In the genomic region with DNA sequence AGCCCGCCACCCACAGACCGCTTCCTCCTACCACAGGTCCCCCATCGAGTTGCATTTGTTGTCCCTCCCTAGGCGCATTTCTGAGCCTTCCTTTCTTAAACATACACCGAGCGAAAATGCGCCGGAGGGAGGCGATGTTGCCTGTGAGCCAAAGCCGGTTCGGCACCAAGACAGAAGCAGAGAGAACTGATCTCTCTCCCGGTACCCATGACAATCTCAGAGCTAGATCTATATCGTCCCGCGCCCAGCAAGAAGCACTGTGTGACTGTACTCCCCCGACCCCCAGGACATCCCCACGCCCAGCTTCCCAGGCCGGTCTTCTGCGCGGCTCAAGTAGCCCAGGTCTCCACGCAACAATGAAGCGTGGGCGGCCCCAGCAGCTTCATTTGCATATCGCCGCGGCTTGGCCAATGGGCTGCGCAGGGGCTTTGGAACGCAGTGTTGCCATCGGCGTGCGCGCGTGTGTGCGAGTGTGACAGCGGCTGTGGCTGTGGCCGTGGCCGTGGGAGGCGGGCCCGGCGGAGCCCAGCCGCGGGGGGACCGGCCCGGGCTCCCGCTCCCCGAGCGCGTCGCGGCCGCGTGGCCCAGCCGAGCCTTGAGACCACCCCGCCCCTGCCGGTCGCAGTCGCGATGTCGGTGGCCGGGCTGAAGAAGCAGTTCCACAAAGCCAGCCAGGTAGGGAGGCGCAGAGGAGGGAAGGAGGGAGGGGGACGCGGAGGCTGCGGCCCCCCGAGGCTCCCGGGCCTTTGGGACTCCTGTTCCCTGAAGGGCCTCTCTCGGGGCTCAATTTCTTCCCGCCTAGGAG, we compare ENCODE assay signal across 1 cellular context.
TF ChIP-seq lines count a peak whose summit lies in the region.

A gene with protein sequence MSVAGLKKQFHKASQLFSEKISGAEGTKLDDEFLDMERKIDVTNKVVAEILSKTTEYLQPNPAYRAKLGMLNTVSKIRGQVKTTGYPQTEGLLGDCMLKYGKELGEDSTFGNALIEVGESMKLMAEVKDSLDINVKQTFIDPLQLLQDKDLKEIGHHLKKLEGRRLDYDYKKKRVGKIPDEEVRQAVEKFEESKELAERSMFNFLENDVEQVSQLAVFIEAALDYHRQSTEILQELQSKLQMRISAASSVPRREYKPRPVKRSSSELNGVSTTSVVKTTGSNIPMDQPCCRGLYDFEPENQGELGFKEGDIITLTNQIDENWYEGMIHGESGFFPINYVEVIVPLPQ (plus strand): TSS at position 438 of the 805 bp plus-strand sequence. CDS start 193 bp downstream, at position 631.

TF ChIP-seq in K562, 482 proteins besides CTCF, POLR2A, EP300 and RAD21 (continued from another document and continues in another):
- TF ChIP-seq, protein P1, sequence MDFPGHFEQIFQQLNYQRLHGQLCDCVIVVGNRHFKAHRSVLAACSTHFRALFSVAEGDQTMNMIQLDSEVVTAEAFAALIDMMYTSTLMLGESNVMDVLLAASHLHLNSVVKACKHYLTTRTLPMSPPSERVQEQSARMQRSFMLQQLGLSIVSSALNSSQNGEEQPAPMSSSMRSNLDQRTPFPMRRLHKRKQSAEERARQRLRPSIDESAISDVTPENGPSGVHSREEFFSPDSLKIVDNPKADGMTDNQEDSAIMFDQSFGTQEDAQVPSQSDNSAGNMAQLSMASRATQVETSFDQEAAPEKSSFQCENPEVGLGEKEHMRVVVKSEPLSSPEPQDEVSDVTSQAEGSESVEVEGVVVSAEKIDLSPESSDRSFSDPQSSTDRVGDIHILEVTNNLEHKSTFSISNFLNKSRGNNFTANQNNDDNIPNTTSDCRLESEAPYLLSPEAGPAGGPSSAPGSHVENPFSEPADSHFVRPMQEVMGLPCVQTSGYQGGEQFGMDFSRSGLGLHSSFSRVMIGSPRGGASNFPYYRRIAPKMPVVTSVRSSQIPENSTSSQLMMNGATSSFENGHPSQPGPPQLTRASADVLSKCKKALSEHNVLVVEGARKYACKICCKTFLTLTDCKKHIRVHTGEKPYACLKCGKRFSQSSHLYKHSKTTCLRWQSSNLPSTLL (IDR thresholded peaks at IDR 0.05) = no peak
- TF ChIP-seq FOSL1 (tag; conservative IDR thresholded peaks at IDR 0.05) (no peak), ZBED1 (IDR thresholded peaks at IDR 0.05) (no peak), CEBPB (tag; IDR thresholded peaks at IDR 0.05) (no peak), CCNT2 (IDR thresholded peaks at IDR 0.05; ENCODE audit: borderline replicate concordance, extremely low read depth, insufficient read length, low read depth, low read length) (peak; percentile 59), ZNF175 (CRISPR knock-in tag; IDR thresholded peaks at IDR 0.05; ENCODE audit: low read depth) (no peak), PHF8 (IDR thresholded peaks at IDR 0.05; ENCODE audit: borderline replicate concordance, low read length) (peak; percentile 35; the same call in 1 of the 2 replicates), GTF2E2 (tag; IDR thresholded peaks at IDR 0.05) (no peak), COPS2 (conservative IDR thresholded peaks at IDR 0.05) (no peak), MXI1 (IDR thresholded peaks at IDR 0.05; ENCODE audit: low read depth, low read length) (peak; percentile 59; the same call in 1 of the 2 replicates), ETV5 (CRISPR knock-in tag; IDR thresholded peaks at IDR 0.05; ENCODE audit: low read depth) (no peak), BHLHE40 (IDR thresholded peaks at IDR 0.05; ENCODE audit: low read length) (peak; percentile 43; the same call in 1 of the 2 replicates), SIN3A (IDR thresholded peaks at IDR 0.05; ENCODE audit: borderline replicate concordance in 2 of 2, control insufficient read depth in 1 of 2, low read depth in 2 of 2, low read length in 2 of 2) (peak in 1 of 2 experiments; percentile 42; a peak in 2 of 4 replicates), FIP1L1 (IDR thresholded peaks at IDR 0.05; ENCODE audit: low read depth, low read length, poor library complexity, severe bottlenecking) (peak; percentile 59), CTBP1 (IDR thresholded peaks at IDR 0.05; ENCODE audit: borderline replicate concordance) (peak; percentile 25; the same call in 1 of the 2 replicates), ATF1 (CRISPR knock-in tag; IDR thresholded peaks at IDR 0.05) (no peak), ATF1 (tag; IDR thresholded peaks at IDR 0.05) (peak; percentile 27; the same call in 1 of the 2 replicates), TEAD2 (tag; IDR thresholded peaks at IDR 0.05) (no peak), ZNF584 (CRISPR knock-in tag; IDR thresholded peaks at IDR 0.05; ENCODE audit: low read depth) (no peak), ZNF778 (CRISPR knock-in tag; IDR thresholded peaks at IDR 0.05) (no peak), MYNN (IDR thresholded peaks at IDR 0.05) (0 out of 2 replicates have a peak, but pooled peaks have one; percentile 8), MYNN (CRISPR knock-in tag; IDR thresholded peaks at IDR 0.05) (no peak), EGR1 (conservative IDR thresholded peaks at IDR 0.05) (peak; percentile 98), MYC (IDR thresholded peaks at IDR 0.05; ENCODE audit: low read depth, low read length) (0 out of 2 replicates have a peak, but pooled peaks have one; percentile 9), MYC (CRISPR knock-in tag; IDR thresholded peaks at IDR 0.05; ENCODE audit: borderline replicate concordance, low read depth) (no peak), FOXK2 (conservative IDR thresholded peaks at IDR 0.05 in 1 of 2, IDR thresholded peaks at IDR 0.05 in 1 of 2; ENCODE audit: low read depth in 2 of 2) (peak; percentile 26 to 65; a peak in 1 of 4 replicates), ZFPM2 (CRISPR knock-in tag; IDR thresholded peaks at IDR 0.05) (no peak), U2AF1 (optimal IDR thresholded peaks at IDR 0.05; ENCODE audit: low read depth, low read length) (no peak), L3MBTL2 (IDR thresholded peaks at IDR 0.05) (peak; percentile 88), TSC22D4 (tag; IDR thresholded peaks at IDR 0.05) (no peak), NBN (IDR thresholded peaks at IDR 0.05; ENCODE audit: low read depth) (0 out of 2 replicates have a peak, but pooled peaks have one; percentile 35), GATA2 (CRISPR knock-in tag; IDR thresholded peaks at IDR 0.05) (no peak), E2F3 (CRISPR knock-in tag; IDR thresholded peaks at IDR 0.05) (no peak), FOXK1 (CRISPR knock-in tag; IDR thresholded peaks at IDR 0.05; ENCODE audit: borderline replicate concordance) (no peak), HDAC8 (tag; IDR thresholded peaks at IDR 0.05) (no peak), SMARCA4 (IDR thresholded peaks at IDR 0.05) (peak; percentile 90), ZKSCAN3 (CRISPR knock-in tag; IDR thresholded peaks at IDR 0.05) (no peak), NFYB (IDR thresholded peaks at IDR 0.05; ENCODE audit: extremely low read depth, insufficient read length) (peak; percentile 93), KDM5B (IDR thresholded peaks at IDR 0.05; ENCODE audit: insufficient replicate concordance, low read depth, low read length) (no peak), NCOA6 (IDR thresholded peaks at IDR 0.05) (no peak), NONO (IDR thresholded peaks at IDR 0.05; ENCODE audit: low read depth in 2 of 2, low read length in 1 of 2) (0 out of 4 replicates have a peak, but pooled peaks of 1 of the 2 experiments have one; percentile 58), SMARCC2 (IDR thresholded peaks at IDR 0.05; ENCODE audit: low read depth) (peak; percentile 95; the same call in 1 of the 2 replicates), SRF (CRISPR knock-in tag; IDR thresholded peaks at IDR 0.05) (no peak), PRPF4 (IDR thresholded peaks at IDR 0.05; ENCODE audit: insufficient read depth, low read depth, low read length, poor library complexity, severe bottlenecking) (no peak)
- TF ChIP-seq, protein P2, sequence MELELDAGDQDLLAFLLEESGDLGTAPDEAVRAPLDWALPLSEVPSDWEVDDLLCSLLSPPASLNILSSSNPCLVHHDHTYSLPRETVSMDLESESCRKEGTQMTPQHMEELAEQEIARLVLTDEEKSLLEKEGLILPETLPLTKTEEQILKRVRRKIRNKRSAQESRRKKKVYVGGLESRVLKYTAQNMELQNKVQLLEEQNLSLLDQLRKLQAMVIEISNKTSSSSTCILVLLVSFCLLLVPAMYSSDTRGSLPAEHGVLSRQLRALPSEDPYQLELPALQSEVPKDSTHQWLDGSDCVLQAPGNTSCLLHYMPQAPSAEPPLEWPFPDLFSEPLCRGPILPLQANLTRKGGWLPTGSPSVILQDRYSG (tag; conservative IDR thresholded peaks at IDR 0.05; ENCODE audit: low read depth) = no peak
- TF ChIP-seq, protein P3, sequence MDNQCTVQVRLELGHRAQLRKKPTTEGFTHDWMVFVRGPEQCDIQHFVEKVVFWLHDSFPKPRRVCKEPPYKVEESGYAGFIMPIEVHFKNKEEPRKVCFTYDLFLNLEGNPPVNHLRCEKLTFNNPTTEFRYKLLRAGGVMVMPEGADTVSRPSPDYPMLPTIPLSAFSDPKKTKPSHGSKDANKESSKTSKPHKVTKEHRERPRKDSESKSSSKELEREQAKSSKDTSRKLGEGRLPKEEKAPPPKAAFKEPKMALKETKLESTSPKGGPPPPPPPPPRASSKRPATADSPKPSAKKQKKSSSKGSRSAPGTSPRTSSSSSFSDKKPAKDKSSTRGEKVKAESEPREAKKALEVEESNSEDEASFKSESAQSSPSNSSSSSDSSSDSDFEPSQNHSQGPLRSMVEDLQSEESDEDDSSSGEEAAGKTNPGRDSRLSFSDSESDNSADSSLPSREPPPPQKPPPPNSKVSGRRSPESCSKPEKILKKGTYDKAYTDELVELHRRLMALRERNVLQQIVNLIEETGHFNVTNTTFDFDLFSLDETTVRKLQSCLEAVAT (IDR thresholded peaks at IDR 0.05) = no peak
- TF ChIP-seq, protein P4, sequence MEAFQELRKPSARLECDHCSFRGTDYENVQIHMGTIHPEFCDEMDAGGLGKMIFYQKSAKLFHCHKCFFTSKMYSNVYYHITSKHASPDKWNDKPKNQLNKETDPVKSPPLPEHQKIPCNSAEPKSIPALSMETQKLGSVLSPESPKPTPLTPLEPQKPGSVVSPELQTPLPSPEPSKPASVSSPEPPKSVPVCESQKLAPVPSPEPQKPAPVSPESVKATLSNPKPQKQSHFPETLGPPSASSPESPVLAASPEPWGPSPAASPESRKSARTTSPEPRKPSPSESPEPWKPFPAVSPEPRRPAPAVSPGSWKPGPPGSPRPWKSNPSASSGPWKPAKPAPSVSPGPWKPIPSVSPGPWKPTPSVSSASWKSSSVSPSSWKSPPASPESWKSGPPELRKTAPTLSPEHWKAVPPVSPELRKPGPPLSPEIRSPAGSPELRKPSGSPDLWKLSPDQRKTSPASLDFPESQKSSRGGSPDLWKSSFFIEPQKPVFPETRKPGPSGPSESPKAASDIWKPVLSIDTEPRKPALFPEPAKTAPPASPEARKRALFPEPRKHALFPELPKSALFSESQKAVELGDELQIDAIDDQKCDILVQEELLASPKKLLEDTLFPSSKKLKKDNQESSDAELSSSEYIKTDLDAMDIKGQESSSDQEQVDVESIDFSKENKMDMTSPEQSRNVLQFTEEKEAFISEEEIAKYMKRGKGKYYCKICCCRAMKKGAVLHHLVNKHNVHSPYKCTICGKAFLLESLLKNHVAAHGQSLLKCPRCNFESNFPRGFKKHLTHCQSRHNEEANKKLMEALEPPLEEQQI (IDR thresholded peaks at IDR 0.05) = no peak
- TF ChIP-seq, protein P5, sequence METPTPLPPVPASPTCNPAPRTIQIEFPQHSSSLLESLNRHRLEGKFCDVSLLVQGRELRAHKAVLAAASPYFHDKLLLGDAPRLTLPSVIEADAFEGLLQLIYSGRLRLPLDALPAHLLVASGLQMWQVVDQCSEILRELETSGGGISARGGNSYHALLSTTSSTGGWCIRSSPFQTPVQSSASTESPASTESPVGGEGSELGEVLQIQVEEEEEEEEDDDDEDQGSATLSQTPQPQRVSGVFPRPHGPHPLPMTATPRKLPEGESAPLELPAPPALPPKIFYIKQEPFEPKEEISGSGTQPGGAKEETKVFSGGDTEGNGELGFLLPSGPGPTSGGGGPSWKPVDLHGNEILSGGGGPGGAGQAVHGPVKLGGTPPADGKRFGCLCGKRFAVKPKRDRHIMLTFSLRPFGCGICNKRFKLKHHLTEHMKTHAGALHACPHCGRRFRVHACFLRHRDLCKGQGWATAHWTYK (CRISPR knock-in tag; IDR thresholded peaks at IDR 0.05) = peak; percentile 97
- TF ChIP-seq, protein P6, sequence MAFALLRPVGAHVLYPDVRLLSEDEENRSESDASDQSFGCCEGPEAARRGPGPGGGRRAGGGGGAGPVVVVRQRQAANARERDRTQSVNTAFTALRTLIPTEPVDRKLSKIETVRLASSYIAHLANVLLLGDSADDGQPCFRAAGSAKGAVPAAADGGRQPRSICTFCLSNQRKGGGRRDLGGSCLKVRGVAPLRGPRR (CRISPR knock-in tag; IDR thresholded peaks at IDR 0.05) = no peak
- TF ChIP-seq, protein P7, sequence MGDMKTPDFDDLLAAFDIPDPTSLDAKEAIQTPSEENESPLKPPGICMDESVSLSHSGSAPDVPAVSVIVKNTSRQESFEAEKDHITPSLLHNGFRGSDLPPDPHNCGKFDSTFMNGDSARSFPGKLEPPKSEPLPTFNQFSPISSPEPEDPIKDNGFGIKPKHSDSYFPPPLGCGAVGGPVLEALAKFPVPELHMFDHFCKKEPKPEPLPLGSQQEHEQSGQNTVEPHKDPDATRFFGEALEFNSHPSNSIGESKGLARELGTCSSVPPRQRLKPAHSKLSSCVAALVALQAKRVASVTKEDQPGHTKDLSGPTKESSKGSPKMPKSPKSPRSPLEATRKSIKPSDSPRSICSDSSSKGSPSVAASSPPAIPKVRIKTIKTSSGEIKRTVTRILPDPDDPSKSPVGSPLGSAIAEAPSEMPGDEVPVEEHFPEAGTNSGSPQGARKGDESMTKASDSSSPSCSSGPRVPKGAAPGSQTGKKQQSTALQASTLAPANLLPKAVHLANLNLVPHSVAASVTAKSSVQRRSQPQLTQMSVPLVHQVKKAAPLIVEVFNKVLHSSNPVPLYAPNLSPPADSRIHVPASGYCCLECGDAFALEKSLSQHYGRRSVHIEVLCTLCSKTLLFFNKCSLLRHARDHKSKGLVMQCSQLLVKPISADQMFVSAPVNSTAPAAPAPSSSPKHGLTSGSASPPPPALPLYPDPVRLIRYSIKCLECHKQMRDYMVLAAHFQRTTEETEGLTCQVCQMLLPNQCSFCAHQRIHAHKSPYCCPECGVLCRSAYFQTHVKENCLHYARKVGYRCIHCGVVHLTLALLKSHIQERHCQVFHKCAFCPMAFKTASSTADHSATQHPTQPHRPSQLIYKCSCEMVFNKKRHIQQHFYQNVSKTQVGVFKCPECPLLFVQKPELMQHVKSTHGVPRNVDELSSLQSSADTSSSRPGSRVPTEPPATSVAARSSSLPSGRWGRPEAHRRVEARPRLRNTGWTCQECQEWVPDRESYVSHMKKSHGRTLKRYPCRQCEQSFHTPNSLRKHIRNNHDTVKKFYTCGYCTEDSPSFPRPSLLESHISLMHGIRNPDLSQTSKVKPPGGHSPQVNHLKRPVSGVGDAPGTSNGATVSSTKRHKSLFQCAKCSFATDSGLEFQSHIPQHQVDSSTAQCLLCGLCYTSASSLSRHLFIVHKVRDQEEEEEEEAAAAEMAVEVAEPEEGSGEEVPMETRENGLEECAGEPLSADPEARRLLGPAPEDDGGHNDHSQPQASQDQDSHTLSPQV (IDR thresholded peaks at IDR 0.05) = no peak
